ENCODE assay signal across 12 cellular contexts in the genomic region with DNA sequence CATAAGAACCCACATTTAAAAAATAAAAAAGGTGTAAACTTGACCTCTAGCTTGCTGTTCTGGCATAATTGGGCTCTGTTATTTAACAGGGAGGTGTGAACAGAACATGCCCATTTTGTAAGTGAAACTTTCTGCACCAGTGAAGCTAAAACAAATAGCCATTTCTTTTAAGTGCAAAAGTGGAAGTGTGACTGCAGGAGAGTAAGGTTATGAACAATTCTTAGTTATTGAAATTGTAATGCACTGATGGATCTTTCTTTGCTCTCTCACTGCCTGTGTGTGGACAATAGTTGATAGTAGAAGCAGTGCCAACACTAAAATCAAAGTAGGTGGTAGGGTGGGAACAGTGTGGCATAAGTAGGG. TPM values are rescaled to one million over a fixed set of nuclear protein-coding genes. Genes with fewer than 3 reads are reported as not detected.
DNase-seq lines count a peak whose midpoint lies in the region; ATAC-seq and TF ChIP-seq lines count a peak whose summit lies in the region.
"Had no signal": no experiment of that assay in that cellular context is flagged by ENCODE, and none has a peak within 500 bp of the region (broad histone marks: within the 10 kb centered on the region; RNA-seq: fewer than 3 reads in every experiment).

No MANE protein-coding gene starts in this region.

- no peak overlapping the region for H3K9ac ChIP-seq in mammary epithelial cell (ENCODE audit: insufficient read depth, low read length)

- in situ Hi-C loops in mammary epithelial cell (cut with MboI; ENCODE audit: low sequenced_read_pairs in 2 of 2) = no loop called here

- POLR2A ChIA-PET in RWPE1 (lab: Yijun Ruan, JAX; ENCODE audit: low non-redundant PET) = no interaction called here

- peaks cover 56% of the 10 kb centered on the region for H3K4me1 Mint-ChIP-seq in activated T-helper 2 cell treated with anti-CD3 and anti-CD28 coated beads, Interferon-gamma antibody, Interleukin-2, Interleukin-4, amounts not matched to agents 10 μg/mL and 5 μg/mL and 100 μg/mL, durations not matched to agents 14 hours and 24 hours and 36 hours (ENCODE audit: low read depth)

- H3K27ac Mint-ChIP-seq in activated T-helper 2 cell treated with anti-CD3 and anti-CD28 coated beads, Interferon-gamma antibody, Interleukin-2, Interleukin-4, amounts not matched to agents 10 μg/mL and 5 μg/mL and 100 μg/mL, durations not matched to agents 14 hours and 24 hours and 36 hours = peak overlapping the region; percentile 61

- no peak for DNase-seq in activated T-helper 2 cell treated with anti-CD3 and anti-CD28 coated beads, Interferon-gamma antibody, Interleukin-2, Interleukin-4, amounts not matched to agents 10 μg/mL and 5 μg/mL and 100 μg/mL, durations not matched to agents 14 hours and 24 hours and 36 hours (ENCODE audit: low spot score)
- no peak for DNase-seq in RWPE1 (ENCODE audit: low spot score)
- no peak for DNase-seq in NCI-H526 (lab: John Stamatoyannopoulos, UW)
- DNase-seq in caudate nucleus (lab: John Stamatoyannopoulos, UW) = no peak
- DNase-seq in mammary epithelial cell = no peak
- DNase-seq: left ventricle myocardium superior had no signal

- H3K4me3 ChIP-seq in mammary epithelial cell (replicated peaks in 1 of 3; ENCODE audit: insufficient read depth in 1 of 3, low read depth in 2 of 3, low read length in 3 of 3) = no peak overlapping the region
- H3K4me3 ChIP-seq: esophagus muscularis mucosa, skin epidermis had no signal

- H3K79me2 ChIP-seq in mammary epithelial cell (ENCODE audit: insufficient read depth, low read length) = no peaks in the 10 kb centered on the region

- H3K27me3 ChIP-seq in mammary epithelial cell (ENCODE audit: insufficient read depth, low read length) = no peaks in the 10 kb centered on the region
- H3K27me3 ChIP-seq: esophagus muscularis mucosa had no signal

- H3K27me3 Mint-ChIP-seq in activated T-helper 2 cell treated with anti-CD3 and anti-CD28 coated beads, Interferon-gamma antibody, Interleukin-2, Interleukin-4, amounts not matched to agents 10 μg/mL and 5 μg/mL and 100 μg/mL, durations not matched to agents 14 hours and 24 hours and 36 hours (ENCODE audit: low read depth) = no peaks in the 10 kb centered on the region

- H2AFZ ChIP-seq in mammary epithelial cell (ENCODE audit: low read depth, low read length) = no peak overlapping the region

- H3K4me1 ChIP-seq in mammary epithelial cell (ENCODE audit: insufficient read depth, low read length) = no peaks in the 10 kb centered on the region
- H3K4me1 ChIP-seq: esophagus muscularis mucosa had no signal

- H3K27ac ChIP-seq in RWPE1 (no peak overlapping the region), caudate nucleus (ENCODE audit: low read depth, low read length) (no peak overlapping the region), mammary epithelial cell (ENCODE audit: insufficient read depth, low read depth, low read length) (no peak overlapping the region)
- H3K27ac ChIP-seq: esophagus muscularis mucosa had no signal

- H3K9me3 Mint-ChIP-seq in activated T-helper 2 cell treated with anti-CD3 and anti-CD28 coated beads, Interferon-gamma antibody, Interleukin-2, Interleukin-4, amounts not matched to agents 10 μg/mL and 5 μg/mL and 100 μg/mL, durations not matched to agents 14 hours and 24 hours and 36 hours = peaks cover 4% of the 10 kb centered on the region

- CTCF ChIA-PET in RWPE1 (lab: Yijun Ruan, JAX) (no interaction called here), mammary epithelial cell (lab: Charles Lee; ENCODE audit: low non-redundant PET) (no interaction called here)

- dilution Hi-C loops in mammary epithelial cell (cut with HindIII; ENCODE audit: low sequenced_read_pairs) = no loop called here

- no peaks in the 10 kb centered on the region for H4K20me1 ChIP-seq in mammary epithelial cell (ENCODE audit: insufficient read depth, low read length)

- no peak overlapping the region for H3K4me3 Mint-ChIP-seq in activated T-helper 2 cell treated with anti-CD3 and anti-CD28 coated beads, Interferon-gamma antibody, Interleukin-2, Interleukin-4, amounts not matched to agents 10 μg/mL and 5 μg/mL and 100 μg/mL, durations not matched to agents 14 hours and 24 hours and 36 hours (ENCODE audit: low read depth)

- TF ChIP-seq CTCF in RWPE1 (conservative IDR thresholded peaks at IDR 0.05; ENCODE audit: low read depth) = no peak
- no peak for TF ChIP-seq CTCF in mammary epithelial cell (conservative IDR thresholded peaks at IDR 0.05 in 1 of 2, IDR thresholded peaks at IDR 0.05 in 1 of 2; ENCODE audit: extremely low read depth in 1 of 2, insufficient read depth in 1 of 2, low read depth in 1 of 2, low read length in 2 of 2)

- H3K4me2 ChIP-seq in mammary epithelial cell (ENCODE audit: insufficient read depth, low read depth, low read length) = no peak overlapping the region

- no TSS peak for BruUV-seq in mammary epithelial cell (replicated peaks; lab: Mats Ljungman, UMichigan)

- intact Hi-C loops in activated T-helper 2 cell treated with anti-CD3 and anti-CD28 coated beads, Interferon-gamma antibody, Interleukin-2, Interleukin-4, amounts not matched to agents 10 μg/mL and 5 μg/mL and 100 μg/mL, durations not matched to agents 14 hours and 24 hours and 36 hours (cut with micrococcal nuclease) = no loop called here
- intact Hi-C loops in mammary epithelial cell (cut with micrococcal nuclease) = no loop called here

- peaks cover 3% of the 10 kb centered on the region for H3K9me3 ChIP-seq in mammary epithelial cell (replicated peaks; ENCODE audit: insufficient read depth, low read length)
- H3K9me3 ChIP-seq: esophagus muscularis mucosa had no signal

- H3K36me3 ChIP-seq in mammary epithelial cell (ENCODE audit: insufficient read depth, low read length) = no peaks in the 10 kb centered on the region
- H3K36me3 ChIP-seq: esophagus muscularis mucosa had no signal

- H3K36me3 Mint-ChIP-seq in activated T-helper 2 cell treated with anti-CD3 and anti-CD28 coated beads, Interferon-gamma antibody, Interleukin-2, Interleukin-4, amounts not matched to agents 10 μg/mL and 5 μg/mL and 100 μg/mL, durations not matched to agents 14 hours and 24 hours and 36 hours (ENCODE audit: low read depth) = peaks cover 89% of the 10 kb centered on the region

- no peak for TF ChIP-seq POLR2A in GM18505 (IDR thresholded peaks at IDR 0.05; ENCODE audit: borderline replicate concordance, extremely low read depth, insufficient read depth, insufficient read length)

- ATAC-seq in GM18505 (IDR thresholded peaks at IDR 0.05; ENCODE audit: unreplicated experiment) (peak; percentile 90), GM19463 (IDR thresholded peaks at IDR 0.05; ENCODE audit: unreplicated experiment) (peak; percentile 89), HG03045 (IDR thresholded peaks at IDR 0.05; ENCODE audit: unreplicated experiment) (peak; percentile 51)
- ATAC-seq: left ventricle myocardium superior had no signal

RNA-seq across cellular contexts. Expression of a gene that starts 12.6 kb away (rescaled TPM):
- 55.6 and 65.7 TPM in 2 replicates for total RNA-seq in activated T-helper 2 cell treated with anti-CD3 and anti-CD28 coated beads, Interferon-gamma antibody, Interleukin-2, Interleukin-4, amounts not matched to agents 10 μg/mL and 5 μg/mL and 100 μg/mL, durations not matched to agents 14 hours and 24 hours and 36 hours
- total RNA-seq in mammary epithelial cell = not detected
- polyA plus RNA-seq in mammary epithelial cell = not detected
- polyA minus RNA-seq in mammary epithelial cell = not detected
- total RNA-seq: temporal lobe had no signal

Comparison
In these comparisons a context has a peak if more than half of its experiments do, and no peak if none do; other contexts are left out.
1. RNA of a gene that starts 12.6 kb away (total RNA-seq): 55.6 to 65.7 TPM in activated T-helper 2 cell treated with anti-CD3 and anti-CD28 coated beads, Interferon-gamma antibody, Interleukin-2, Interleukin-4, amounts not matched to agents 10 μg/mL and 5 μg/mL and 100 μg/mL, durations not matched to agents 14 hours and 24 hours and 36 hours; not detected in mammary epithelial cell; every median in the first group is over 10 times any median in the second.
2. Peak in every context shown above with its lines, with median percentiles within 50 percentile points of each other: ATAC-seq.